Comparison of ENCODE assay signal across 1 cellular context in the genomic region with DNA sequence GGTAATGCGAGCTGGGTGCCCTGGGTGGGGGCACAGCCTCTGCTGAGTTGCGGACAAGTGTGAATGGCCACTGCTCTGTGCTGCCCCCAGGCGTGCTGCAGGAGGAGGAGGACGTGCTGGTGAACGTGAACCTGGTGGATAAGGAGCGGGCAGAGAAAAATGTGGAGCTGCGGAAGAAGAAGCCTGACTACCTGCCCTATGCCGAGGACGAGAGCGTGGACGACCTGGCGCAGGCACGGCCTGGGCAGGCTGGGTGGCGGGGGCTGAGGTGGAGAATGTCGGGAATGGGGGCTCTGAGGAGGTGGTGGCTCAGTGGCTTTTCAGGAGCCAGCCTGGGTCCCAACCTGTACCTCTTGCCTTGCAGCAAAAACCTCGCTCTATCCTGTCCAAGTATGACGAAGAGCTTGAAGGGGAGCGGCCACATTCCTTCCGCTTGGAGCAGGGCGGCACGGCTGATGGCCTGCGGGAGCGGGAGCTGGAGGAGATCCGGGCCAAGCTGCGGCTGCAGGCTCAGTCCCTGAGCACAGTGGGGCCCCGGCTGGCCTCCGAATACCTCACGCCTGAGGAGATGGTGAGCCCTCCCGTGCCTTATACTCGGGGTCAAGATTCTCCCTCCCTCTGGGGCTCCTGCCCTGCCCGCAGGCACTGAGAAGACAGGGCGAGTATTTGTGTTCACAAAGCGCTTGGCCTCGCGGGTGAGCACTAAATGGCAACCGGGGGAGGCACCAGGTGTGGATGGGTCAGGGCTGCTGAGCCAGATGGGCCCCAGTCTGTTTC.
TF ChIP-seq lines count a peak whose summit lies in the region.

No MANE protein-coding gene starts in this region.

TF ChIP-seq in IMR-90, 13 proteins besides CTCF, POLR2A, EP300 and RAD21 (continued from another document):
- TF ChIP-seq, protein P1, sequence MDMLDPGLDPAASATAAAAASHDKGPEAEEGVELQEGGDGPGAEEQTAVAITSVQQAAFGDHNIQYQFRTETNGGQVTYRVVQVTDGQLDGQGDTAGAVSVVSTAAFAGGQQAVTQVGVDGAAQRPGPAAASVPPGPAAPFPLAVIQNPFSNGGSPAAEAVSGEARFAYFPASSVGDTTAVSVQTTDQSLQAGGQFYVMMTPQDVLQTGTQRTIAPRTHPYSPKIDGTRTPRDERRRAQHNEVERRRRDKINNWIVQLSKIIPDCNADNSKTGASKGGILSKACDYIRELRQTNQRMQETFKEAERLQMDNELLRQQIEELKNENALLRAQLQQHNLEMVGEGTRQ (IDR thresholded peaks at IDR 0.05; ENCODE audit: low read depth, low read length), result no peak
- no peak for TF ChIP-seq RCOR1 (IDR thresholded peaks at IDR 0.05; ENCODE audit: insufficient replicate concordance, low read length)
- no peak for TF ChIP-seq FOS (IDR thresholded peaks at IDR 0.05; ENCODE audit: low read depth, low read length)
- no peak for TF ChIP-seq SMC3 (IDR thresholded peaks at IDR 0.05; ENCODE audit: low read depth, low read length)
- TF ChIP-seq CEBPB (IDR thresholded peaks at IDR 0.05; ENCODE audit: low read depth, low read length), result no peak
- TF ChIP-seq, protein P2, sequence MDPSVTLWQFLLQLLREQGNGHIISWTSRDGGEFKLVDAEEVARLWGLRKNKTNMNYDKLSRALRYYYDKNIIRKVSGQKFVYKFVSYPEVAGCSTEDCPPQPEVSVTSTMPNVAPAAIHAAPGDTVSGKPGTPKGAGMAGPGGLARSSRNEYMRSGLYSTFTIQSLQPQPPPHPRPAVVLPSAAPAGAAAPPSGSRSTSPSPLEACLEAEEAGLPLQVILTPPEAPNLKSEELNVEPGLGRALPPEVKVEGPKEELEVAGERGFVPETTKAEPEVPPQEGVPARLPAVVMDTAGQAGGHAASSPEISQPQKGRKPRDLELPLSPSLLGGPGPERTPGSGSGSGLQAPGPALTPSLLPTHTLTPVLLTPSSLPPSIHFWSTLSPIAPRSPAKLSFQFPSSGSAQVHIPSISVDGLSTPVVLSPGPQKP (IDR thresholded peaks at IDR 0.05; ENCODE audit: borderline replicate concordance, low read depth, low read length), result no peak
- no peak for TF ChIP-seq MAFK (IDR thresholded peaks at IDR 0.05; ENCODE audit: low read depth, low read length)
- no peak for TF ChIP-seq MAZ (IDR thresholded peaks at IDR 0.05; ENCODE audit: borderline replicate concordance, low read depth, low read length)
- no peak for TF ChIP-seq MXI1 (IDR thresholded peaks at IDR 0.05; ENCODE audit: borderline replicate concordance, low read depth, low read length)
- TF ChIP-seq NFE2L2 (IDR thresholded peaks at IDR 0.05; ENCODE audit: low read depth, low read length), result no peak
- TF ChIP-seq BHLHE40 (IDR thresholded peaks at IDR 0.05; ENCODE audit: low read depth, low read length), result no peak
- TF ChIP-seq RFX5 (IDR thresholded peaks at IDR 0.05; ENCODE audit: low read depth, low read length), result no peak
